ENCODE assay signal across 1 cellular context in the genomic region with DNA sequence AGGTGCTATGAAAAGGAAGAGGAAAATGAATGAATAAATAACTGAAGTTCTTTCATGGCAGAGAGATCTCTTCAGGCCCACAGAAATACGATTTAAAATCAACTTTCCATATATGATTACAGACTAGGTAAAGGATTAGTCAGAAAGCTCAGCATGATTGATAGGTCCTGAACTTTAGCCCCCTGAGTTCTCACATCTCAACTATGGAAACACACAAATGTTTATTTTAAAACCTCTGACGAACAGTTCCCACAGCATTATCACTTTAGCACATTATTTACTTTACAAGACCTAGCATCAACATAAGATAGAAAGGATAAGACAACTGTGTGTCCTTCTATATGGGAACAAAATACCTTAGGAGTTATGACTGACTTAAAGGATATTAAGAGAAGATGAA.
TF ChIP-seq lines count a peak whose summit lies in the region.

No MANE protein-coding gene starts in this region.

TF ChIP-seq in HepG2, 621 proteins besides CTCF, POLR2A, EP300 and RAD21 (continued from another document and continues in another):
- TF ChIP-seq, protein P1, sequence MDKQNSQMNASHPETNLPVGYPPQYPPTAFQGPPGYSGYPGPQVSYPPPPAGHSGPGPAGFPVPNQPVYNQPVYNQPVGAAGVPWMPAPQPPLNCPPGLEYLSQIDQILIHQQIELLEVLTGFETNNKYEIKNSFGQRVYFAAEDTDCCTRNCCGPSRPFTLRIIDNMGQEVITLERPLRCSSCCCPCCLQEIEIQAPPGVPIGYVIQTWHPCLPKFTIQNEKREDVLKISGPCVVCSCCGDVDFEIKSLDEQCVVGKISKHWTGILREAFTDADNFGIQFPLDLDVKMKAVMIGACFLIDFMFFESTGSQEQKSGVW (CRISPR knock-in tag; IDR thresholded peaks at IDR 0.05; ENCODE audit: borderline replicate concordance): no peak
- TF ChIP-seq BCL6 (CRISPR knock-in tag; IDR thresholded peaks at IDR 0.05) (0 out of 2 replicates have a peak, but pooled peaks have one; percentile 20), ARID2 (CRISPR knock-in tag; IDR thresholded peaks at IDR 0.05; ENCODE audit: borderline replicate concordance) (no peak), SP5 (CRISPR knock-in tag; IDR thresholded peaks at IDR 0.05; ENCODE audit: borderline replicate concordance, low read depth) (no peak), ZNF44 (CRISPR knock-in tag; IDR thresholded peaks at IDR 0.05) (no peak), TBX3 (IDR thresholded peaks at IDR 0.05; ENCODE audit: borderline replicate concordance) (peak; percentile 54; the same call in 1 of the 2 replicates), ZBTB7A (CRISPR knock-in tag; IDR thresholded peaks at IDR 0.05) (no peak), RFXANK (CRISPR knock-in tag; IDR thresholded peaks at IDR 0.05) (no peak), KLF11 (CRISPR knock-in tag; IDR thresholded peaks at IDR 0.05) (no peak), ZNF549 (CRISPR knock-in tag; IDR thresholded peaks at IDR 0.05) (no peak), YY1 (IDR thresholded peaks at IDR 0.05; ENCODE audit: insufficient read depth, insufficient replicate concordance, low read depth, low read length) (no peak), MBD4 (IDR thresholded peaks at IDR 0.05; ENCODE audit: borderline replicate concordance, low read length) (0 out of 2 replicates have a peak, but pooled peaks have one; percentile 61), SNAI1 (CRISPR knock-in tag; IDR thresholded peaks at IDR 0.05; ENCODE audit: borderline replicate concordance) (no peak), CEBPG (CRISPR knock-in tag; IDR thresholded peaks at IDR 0.05) (no peak), ZFP36L2 (CRISPR knock-in tag; IDR thresholded peaks at IDR 0.05) (no peak), ZNF354B (CRISPR knock-in tag; IDR thresholded peaks at IDR 0.05) (no peak), NFE2 (CRISPR knock-in tag; IDR thresholded peaks at IDR 0.05) (no peak), FOXA1 (IDR thresholded peaks at IDR 0.05) (no peak), FOXA1 (CRISPR knock-in tag; IDR thresholded peaks at IDR 0.05) (peak; percentile 29; the same call in 1 of the 2 replicates), ZNF10 (CRISPR knock-in tag; IDR thresholded peaks at IDR 0.05; ENCODE audit: borderline replicate concordance, low read depth) (no peak), NFRKB (IDR thresholded peaks at IDR 0.05) (no peak), ZNF264 (CRISPR knock-in tag; IDR thresholded peaks at IDR 0.05) (no peak), ZNF441 (CRISPR knock-in tag; IDR thresholded peaks at IDR 0.05; ENCODE audit: borderline replicate concordance) (no peak), ZNF720 (CRISPR knock-in tag; IDR thresholded peaks at IDR 0.05) (no peak), PCBP1 (IDR thresholded peaks at IDR 0.05; ENCODE audit: borderline replicate concordance, low read depth, low read length) (no peak), ZBTB20 (CRISPR knock-in tag; IDR thresholded peaks at IDR 0.05; ENCODE audit: borderline replicate concordance, low read depth) (peak; percentile 34; the same call in 1 of the 2 replicates), KAT8 (CRISPR knock-in tag; IDR thresholded peaks at IDR 0.05) (0 out of 2 replicates have a peak, but pooled peaks have one; percentile 29), CBX2 (IDR thresholded peaks at IDR 0.05; ENCODE audit: low read depth, low read length) (no peak), CBX2 (CRISPR knock-in tag; IDR thresholded peaks at IDR 0.05; ENCODE audit: low read depth) (no peak), ZMYM4 (CRISPR knock-in tag; IDR thresholded peaks at IDR 0.05) (no peak), ZNF75D (CRISPR knock-in tag; IDR thresholded peaks at IDR 0.05; ENCODE audit: borderline replicate concordance) (no peak), FOXP1 (IDR thresholded peaks at IDR 0.05) (no peak), FOXP1 (CRISPR knock-in tag; IDR thresholded peaks at IDR 0.05) (peak; percentile 79), RFXAP (CRISPR knock-in tag; IDR thresholded peaks at IDR 0.05; ENCODE audit: borderline replicate concordance) (no peak), ZNF816 (CRISPR knock-in tag; IDR thresholded peaks at IDR 0.05; ENCODE audit: borderline replicate concordance) (no peak), TSC22D2 (CRISPR knock-in tag; IDR thresholded peaks at IDR 0.05; ENCODE audit: borderline replicate concordance) (no peak), NCOR1 (IDR thresholded peaks at IDR 0.05; ENCODE audit: borderline replicate concordance, low read length) (peak; percentile 59; the same call in 1 of the 2 replicates), ZSCAN30 (CRISPR knock-in tag; IDR thresholded peaks at IDR 0.05) (no peak), ZNF484 (CRISPR knock-in tag; IDR thresholded peaks at IDR 0.05; ENCODE audit: borderline replicate concordance, low read depth) (no peak), MIER3 (CRISPR knock-in tag; IDR thresholded peaks at IDR 0.05; ENCODE audit: borderline replicate concordance) (no peak), ZNF256 (CRISPR knock-in tag; conservative IDR thresholded peaks at IDR 0.05) (no peak), TEAD3 (CRISPR knock-in tag; optimal IDR thresholded peaks at IDR 0.05; ENCODE audit: borderline replicate concordance) (no peak), NR2F2 (IDR thresholded peaks at IDR 0.05; ENCODE audit: borderline replicate concordance, low read depth) (0 out of 2 replicates have a peak, but pooled peaks have one; percentile 35), HNRNPLL (IDR thresholded peaks at IDR 0.05; ENCODE audit: low read depth, low read length, poor library complexity, severe bottlenecking) (no peak), RFX5 (IDR thresholded peaks at IDR 0.05; ENCODE audit: low read depth, low read length) (peak; percentile 4; the same call in 1 of the 2 replicates), ZMYM3 (CRISPR knock-in tag; IDR thresholded peaks at IDR 0.05) (no peak), ZEB1 (IDR thresholded peaks at IDR 0.05; ENCODE audit: insufficient replicate concordance, low read depth) (no peak), AGO1 (IDR thresholded peaks at IDR 0.05; ENCODE audit: low read depth, low read length, poor library complexity, severe bottlenecking) (no peak), HOXD1 (CRISPR knock-in tag; IDR thresholded peaks at IDR 0.05) (no peak), SP140L (CRISPR knock-in tag; IDR thresholded peaks at IDR 0.05; ENCODE audit: borderline replicate concordance) (no peak), ZNF569 (CRISPR knock-in tag; IDR thresholded peaks at IDR 0.05; ENCODE audit: borderline replicate concordance) (no peak)
- TF ChIP-seq, protein P2, sequence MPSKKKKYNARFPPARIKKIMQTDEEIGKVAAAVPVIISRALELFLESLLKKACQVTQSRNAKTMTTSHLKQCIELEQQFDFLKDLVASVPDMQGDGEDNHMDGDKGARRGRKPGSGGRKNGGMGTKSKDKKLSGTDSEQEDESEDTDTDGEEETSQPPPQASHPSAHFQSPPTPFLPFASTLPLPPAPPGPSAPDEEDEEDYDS (CRISPR knock-in tag; IDR thresholded peaks at IDR 0.05): no peak
- TF ChIP-seq, protein P3, sequence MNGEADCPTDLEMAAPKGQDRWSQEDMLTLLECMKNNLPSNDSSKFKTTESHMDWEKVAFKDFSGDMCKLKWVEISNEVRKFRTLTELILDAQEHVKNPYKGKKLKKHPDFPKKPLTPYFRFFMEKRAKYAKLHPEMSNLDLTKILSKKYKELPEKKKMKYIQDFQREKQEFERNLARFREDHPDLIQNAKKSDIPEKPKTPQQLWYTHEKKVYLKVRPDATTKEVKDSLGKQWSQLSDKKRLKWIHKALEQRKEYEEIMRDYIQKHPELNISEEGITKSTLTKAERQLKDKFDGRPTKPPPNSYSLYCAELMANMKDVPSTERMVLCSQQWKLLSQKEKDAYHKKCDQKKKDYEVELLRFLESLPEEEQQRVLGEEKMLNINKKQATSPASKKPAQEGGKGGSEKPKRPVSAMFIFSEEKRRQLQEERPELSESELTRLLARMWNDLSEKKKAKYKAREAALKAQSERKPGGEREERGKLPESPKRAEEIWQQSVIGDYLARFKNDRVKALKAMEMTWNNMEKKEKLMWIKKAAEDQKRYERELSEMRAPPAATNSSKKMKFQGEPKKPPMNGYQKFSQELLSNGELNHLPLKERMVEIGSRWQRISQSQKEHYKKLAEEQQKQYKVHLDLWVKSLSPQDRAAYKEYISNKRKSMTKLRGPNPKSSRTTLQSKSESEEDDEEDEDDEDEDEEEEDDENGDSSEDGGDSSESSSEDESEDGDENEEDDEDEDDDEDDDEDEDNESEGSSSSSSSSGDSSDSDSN (CRISPR knock-in tag; IDR thresholded peaks at IDR 0.05): no peak
- TF ChIP-seq, protein P4, sequence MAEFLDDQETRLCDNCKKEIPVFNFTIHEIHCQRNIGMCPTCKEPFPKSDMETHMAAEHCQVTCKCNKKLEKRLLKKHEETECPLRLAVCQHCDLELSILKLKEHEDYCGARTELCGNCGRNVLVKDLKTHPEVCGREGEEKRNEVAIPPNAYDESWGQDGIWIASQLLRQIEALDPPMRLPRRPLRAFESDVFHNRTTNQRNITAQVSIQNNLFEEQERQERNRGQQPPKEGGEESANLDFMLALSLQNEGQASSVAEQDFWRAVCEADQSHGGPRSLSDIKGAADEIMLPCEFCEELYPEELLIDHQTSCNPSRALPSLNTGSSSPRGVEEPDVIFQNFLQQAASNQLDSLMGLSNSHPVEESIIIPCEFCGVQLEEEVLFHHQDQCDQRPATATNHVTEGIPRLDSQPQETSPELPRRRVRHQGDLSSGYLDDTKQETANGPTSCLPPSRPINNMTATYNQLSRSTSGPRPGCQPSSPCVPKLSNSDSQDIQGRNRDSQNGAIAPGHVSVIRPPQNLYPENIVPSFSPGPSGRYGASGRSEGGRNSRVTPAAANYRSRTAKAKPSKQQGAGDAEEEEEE (CRISPR knock-in tag; IDR thresholded peaks at IDR 0.05; ENCODE audit: borderline replicate concordance): no peak
- TF ChIP-seq, protein P5, sequence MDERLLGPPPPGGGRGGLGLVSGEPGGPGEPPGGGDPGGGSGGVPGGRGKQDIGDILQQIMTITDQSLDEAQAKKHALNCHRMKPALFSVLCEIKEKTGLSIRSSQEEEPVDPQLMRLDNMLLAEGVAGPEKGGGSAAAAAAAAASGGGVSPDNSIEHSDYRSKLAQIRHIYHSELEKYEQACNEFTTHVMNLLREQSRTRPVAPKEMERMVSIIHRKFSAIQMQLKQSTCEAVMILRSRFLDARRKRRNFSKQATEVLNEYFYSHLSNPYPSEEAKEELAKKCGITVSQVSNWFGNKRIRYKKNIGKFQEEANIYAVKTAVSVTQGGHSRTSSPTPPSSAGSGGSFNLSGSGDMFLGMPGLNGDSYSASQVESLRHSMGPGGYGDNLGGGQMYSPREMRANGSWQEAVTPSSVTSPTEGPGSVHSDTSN (CRISPR knock-in tag; IDR thresholded peaks at IDR 0.05): peak; percentile 66
- TF ChIP-seq, protein P6, sequence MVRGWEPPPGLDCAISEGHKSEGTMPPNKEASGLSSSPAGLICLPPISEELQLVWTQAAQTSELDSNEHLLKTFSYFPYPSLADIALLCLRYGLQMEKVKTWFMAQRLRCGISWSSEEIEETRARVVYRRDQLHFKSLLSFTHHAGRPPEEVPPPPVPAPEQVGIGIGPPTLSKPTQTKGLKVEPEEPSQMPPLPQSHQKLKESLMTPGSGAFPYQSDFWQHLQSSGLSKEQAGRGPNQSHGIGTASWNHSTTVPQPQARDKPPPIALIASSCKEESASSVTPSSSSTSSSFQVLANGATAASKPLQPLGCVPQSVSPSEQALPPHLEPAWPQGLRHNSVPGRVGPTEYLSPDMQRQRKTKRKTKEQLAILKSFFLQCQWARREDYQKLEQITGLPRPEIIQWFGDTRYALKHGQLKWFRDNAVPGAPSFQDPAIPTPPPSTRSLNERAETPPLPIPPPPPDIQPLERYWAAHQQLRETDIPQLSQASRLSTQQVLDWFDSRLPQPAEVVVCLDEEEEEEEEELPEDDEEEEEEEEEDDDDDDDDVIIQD (CRISPR knock-in tag; IDR thresholded peaks at IDR 0.05; ENCODE audit: low read depth): peak; percentile 67; the same call in 1 of the 2 replicates
- TF ChIP-seq, protein P7, sequence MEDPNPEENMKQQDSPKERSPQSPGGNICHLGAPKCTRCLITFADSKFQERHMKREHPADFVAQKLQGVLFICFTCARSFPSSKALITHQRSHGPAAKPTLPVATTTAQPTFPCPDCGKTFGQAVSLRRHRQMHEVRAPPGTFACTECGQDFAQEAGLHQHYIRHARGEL (CRISPR knock-in tag; IDR thresholded peaks at IDR 0.05): no peak
- TF ChIP-seq, protein P8, sequence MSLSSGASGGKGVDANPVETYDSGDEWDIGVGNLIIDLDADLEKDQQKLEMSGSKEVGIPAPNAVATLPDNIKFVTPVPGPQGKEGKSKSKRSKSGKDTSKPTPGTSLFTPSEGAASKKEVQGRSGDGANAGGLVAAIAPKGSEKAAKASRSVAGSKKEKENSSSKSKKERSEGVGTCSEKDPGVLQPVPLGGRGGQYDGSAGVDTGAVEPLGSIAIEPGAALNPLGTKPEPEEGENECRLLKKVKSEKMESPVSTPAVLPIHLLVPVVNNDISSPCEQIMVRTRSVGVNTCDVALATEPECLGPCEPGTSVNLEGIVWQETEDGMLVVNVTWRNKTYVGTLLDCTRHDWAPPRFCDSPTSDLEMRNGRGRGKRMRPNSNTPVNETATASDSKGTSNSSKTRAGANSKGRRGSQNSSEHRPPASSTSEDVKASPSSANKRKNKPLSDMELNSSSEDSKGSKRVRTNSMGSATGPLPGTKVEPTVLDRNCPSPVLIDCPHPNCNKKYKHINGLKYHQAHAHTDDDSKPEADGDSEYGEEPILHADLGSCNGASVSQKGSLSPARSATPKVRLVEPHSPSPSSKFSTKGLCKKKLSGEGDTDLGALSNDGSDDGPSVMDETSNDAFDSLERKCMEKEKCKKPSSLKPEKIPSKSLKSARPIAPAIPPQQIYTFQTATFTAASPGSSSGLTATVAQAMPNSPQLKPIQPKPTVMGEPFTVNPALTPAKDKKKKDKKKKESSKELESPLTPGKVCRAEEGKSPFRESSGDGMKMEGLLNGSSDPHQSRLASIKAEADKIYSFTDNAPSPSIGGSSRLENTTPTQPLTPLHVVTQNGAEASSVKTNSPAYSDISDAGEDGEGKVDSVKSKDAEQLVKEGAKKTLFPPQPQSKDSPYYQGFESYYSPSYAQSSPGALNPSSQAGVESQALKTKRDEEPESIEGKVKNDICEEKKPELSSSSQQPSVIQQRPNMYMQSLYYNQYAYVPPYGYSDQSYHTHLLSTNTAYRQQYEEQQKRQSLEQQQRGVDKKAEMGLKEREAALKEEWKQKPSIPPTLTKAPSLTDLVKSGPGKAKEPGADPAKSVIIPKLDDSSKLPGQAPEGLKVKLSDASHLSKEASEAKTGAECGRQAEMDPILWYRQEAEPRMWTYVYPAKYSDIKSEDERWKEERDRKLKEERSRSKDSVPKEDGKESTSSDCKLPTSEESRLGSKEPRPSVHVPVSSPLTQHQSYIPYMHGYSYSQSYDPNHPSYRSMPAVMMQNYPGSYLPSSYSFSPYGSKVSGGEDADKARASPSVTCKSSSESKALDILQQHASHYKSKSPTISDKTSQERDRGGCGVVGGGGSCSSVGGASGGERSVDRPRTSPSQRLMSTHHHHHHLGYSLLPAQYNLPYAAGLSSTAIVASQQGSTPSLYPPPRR (CRISPR knock-in tag; IDR thresholded peaks at IDR 0.05; ENCODE audit: borderline replicate concordance): peak; percentile 50; the same call in 1 of the 2 replicates
- TF ChIP-seq, protein P9, sequence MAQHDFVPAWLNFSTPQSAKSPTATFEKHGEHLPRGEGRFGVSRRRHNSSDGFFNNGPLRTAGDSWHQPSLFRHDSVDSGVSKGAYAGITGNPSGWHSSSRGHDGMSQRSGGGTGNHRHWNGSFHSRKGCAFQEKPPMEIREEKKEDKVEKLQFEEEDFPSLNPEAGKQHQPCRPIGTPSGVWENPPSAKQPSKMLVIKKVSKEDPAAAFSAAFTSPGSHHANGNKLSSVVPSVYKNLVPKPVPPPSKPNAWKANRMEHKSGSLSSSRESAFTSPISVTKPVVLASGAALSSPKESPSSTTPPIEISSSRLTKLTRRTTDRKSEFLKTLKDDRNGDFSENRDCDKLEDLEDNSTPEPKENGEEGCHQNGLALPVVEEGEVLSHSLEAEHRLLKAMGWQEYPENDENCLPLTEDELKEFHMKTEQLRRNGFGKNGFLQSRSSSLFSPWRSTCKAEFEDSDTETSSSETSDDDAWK (CRISPR knock-in tag; IDR thresholded peaks at IDR 0.05): no peak
